Comparison of ENCODE assay signal across 22 cellular contexts in the genomic region with DNA sequence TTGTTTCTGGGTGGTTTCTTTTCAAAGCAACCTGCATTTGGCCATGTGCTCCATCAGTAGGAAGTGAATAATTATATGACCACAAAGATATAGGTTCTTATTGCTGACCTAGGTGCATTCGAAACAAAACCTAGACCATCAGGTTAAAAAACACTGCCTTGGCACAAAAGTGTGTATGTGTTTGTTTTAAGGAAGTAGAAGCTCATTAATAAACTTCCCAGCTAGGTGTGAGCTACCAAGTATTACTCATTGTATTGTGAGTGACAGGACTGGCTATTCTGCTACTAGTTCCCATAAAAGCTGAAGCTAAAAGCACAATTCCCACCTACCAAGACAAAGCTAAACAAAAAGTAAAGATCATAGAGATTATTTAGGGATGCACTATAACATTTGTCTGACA.
DNase-seq lines count a peak whose midpoint lies in the region; ATAC-seq, FAIRE-seq and TF ChIP-seq lines count a peak whose summit lies in the region.
"Had no signal": no experiment of that assay in that cellular context is flagged by ENCODE, and none has a peak within 500 bp of the region (broad histone marks: within the 10 kb centered on the region; RNA-seq: fewer than 3 reads in every experiment).

No MANE protein-coding gene starts in this region.

- no peak for TF ChIP-seq EP300 in HepG2 (IDR thresholded peaks at IDR 0.05; ENCODE audit: low read depth in 2 of 2, low read length in 2 of 2)
- TF ChIP-seq EP300 in HepG2 (CRISPR knock-in tag; IDR thresholded peaks at IDR 0.05; ENCODE audit: borderline replicate concordance) = no peak

- no peaks in the 10 kb centered on the region for H3K27me3 Mint-ChIP-seq in MCF 10A (ENCODE audit: insufficient read depth, unreplicated experiment)

- POLR2A ChIA-PET in MCF 10A (lab: Yijun Ruan, JAX) (interaction anchor here (0.7 to 4.3 kb wide), 19 partner anchors 9 to 1530 kb away, joined by 3 to 19 read pairs (median 4); no protein-coding TSS in a partner anchor), HepG2 (lab: Yijun Ruan, JAX) (no interaction called here)

- H3K9ac ChIP-seq in HepG2 (ENCODE audit: insufficient read depth, low read depth, low read length) = no peak overlapping the region

- H3K27me3 ChIP-seq in foreskin keratinocyte (no peaks in the 10 kb centered on the region), HepG2 (ENCODE audit: control insufficient read depth in 1 of 2, insufficient read depth in 2 of 2, low read length in 2 of 2) (no peaks in the 10 kb centered on the region)
- H3K27me3 ChIP-seq: BE2C had no signal

- H3K4me3 Mint-ChIP-seq in MCF 10A (ENCODE audit: unreplicated experiment) = no peak overlapping the region
- H3K4me3 Mint-ChIP-seq: CD4-positive, alpha-beta memory T cell; HFFc6 had no signal

- no peak overlapping the region for H3K4me2 ChIP-seq in HepG2 (ENCODE audit: low read depth, low read length)

- CTCF ChIA-PET in MCF 10A (lab: Yijun Ruan, JAX) (interaction anchor here (0.6 kb wide), 2 partner anchors 14 to 194 kb away, joined by 3 to 4 read pairs; no protein-coding TSS in a partner anchor), HepG2 (lab: Yijun Ruan, JAX; ENCODE audit: low intra/inter-chr PET ratio, low total read pairs) (no interaction called here)

- no peaks in the 10 kb centered on the region for H4K20me1 ChIP-seq in HepG2 (ENCODE audit: insufficient read depth, low read length)

- peaks cover 84% of the 10 kb centered on the region for H3K4me1 ChIP-seq in foreskin keratinocyte
- no peaks in the 10 kb centered on the region for H3K4me1 ChIP-seq in HepG2 (ENCODE audit: insufficient read depth, low read length)
- H3K4me1 ChIP-seq: BE2C had no signal

- intact Hi-C loops in MCF 10A (cut with micrococcal nuclease) = no loop called here
- intact Hi-C loops in HepG2 (cut with micrococcal nuclease; ENCODE audit: unreplicated experiment) = no loop called here

- H3K4me3 ChIP-seq in HepG2 (replicated peaks in 1 of 3; ENCODE audit: insufficient read depth in 1 of 3, low read depth in 2 of 3, low read length in 3 of 3) = no peak overlapping the region

- H3K27ac ChIP-seq in foreskin keratinocyte (peak overlapping the region; percentile 44), HepG2 (ENCODE audit: extremely low read length, insufficient read depth, low read length) (no peak overlapping the region)
- H3K27ac ChIP-seq: 22Rv1 had no signal

- DNase-seq in NCI-H146 (lab: John Stamatoyannopoulos, UW) (peak; percentile 23), NCI-H146 treated with DMSO at 0.1 percent for 48 hours (lab: John Stamatoyannopoulos, UW; ENCODE audit: unreplicated experiment) (no peak), MCF 10A (ENCODE audit: unreplicated experiment) (no peak), foreskin keratinocyte (no peak), retina (no peak), HepG2 (ENCODE audit: low spot score) (no peak), NCI-H524 treated with DMSO at 0.1 percent for 48 hours (lab: John Stamatoyannopoulos, UW) (no peak)
- DNase-seq: BE2C; CD4-positive, alpha-beta memory T cell; DND-41; HFFc6; IMR-90; Karpas-422; NCI-H1930; NCI-H2171; NCI-H446; NCI-H748 treated with DMSO at 0.1 percent for 48 hours; SIG-M5 had no signal

- ATAC-seq in foreskin keratinocyte = peak; percentile 40
- no peak for ATAC-seq in HG02571 (IDR thresholded peaks at IDR 0.05; ENCODE audit: unreplicated experiment)
- no peak for ATAC-seq in HepG2

- no peak overlapping the region for H2AFZ ChIP-seq in HepG2 (ENCODE audit: low read length)

- TF ChIP-seq POLR2A in HepG2 (IDR thresholded peaks at IDR 0.05; ENCODE audit: insufficient read depth in 1 of 2, low read depth in 2 of 2, low read length in 2 of 2) = no peak

- TF ChIP-seq RAD21 in HepG2 (CRISPR knock-in tag; IDR thresholded peaks at IDR 0.05) = no peak

- no peaks in the 10 kb centered on the region for H3K36me3 ChIP-seq in HepG2 (replicated peaks in 1 of 2; ENCODE audit: control insufficient read depth in 1 of 2, insufficient read depth in 2 of 2, low read length in 2 of 2)
- H3K36me3 ChIP-seq: BE2C had no signal

- H3K36me3 Mint-ChIP-seq in MCF 10A (ENCODE audit: insufficient read depth, unreplicated experiment) = no peaks in the 10 kb centered on the region
- H3K36me3 Mint-ChIP-seq: CD4-positive, alpha-beta memory T cell had no signal

- no peaks in the 10 kb centered on the region for H3K79me2 ChIP-seq in HepG2 (ENCODE audit: insufficient read depth, low read length)

- in situ Hi-C loops in HepG2 (cut with HindIII; ENCODE audit: extremely low pct_ligation_motif_present, low pct_unique_long_range_greater_than_20kb) = no loop called here

- H3K4me1 Mint-ChIP-seq in MCF 10A (ENCODE audit: insufficient read depth, unreplicated experiment) = peaks cover 24% of the 10 kb centered on the region

- WGBS in HepG2 (ENCODE audit: low lambda C conversion rate) = 0% methylated on average over 1 of the region's 1 CpG

- no peaks in the 10 kb centered on the region for H3K9me3 Mint-ChIP-seq in MCF 10A (ENCODE audit: unreplicated experiment)
- H3K9me3 Mint-ChIP-seq: CD4-positive, alpha-beta memory T cell; HFFc6 had no signal

- H3K27ac Mint-ChIP-seq in MCF 10A (ENCODE audit: low read depth, unreplicated experiment) = peak overlapping the region; percentile 6
- H3K27ac Mint-ChIP-seq: CD4-positive, alpha-beta memory T cell; HFFc6 had no signal

- FAIRE-seq in HepG2 (lab: Jason Lieb, UNC) = no peak
- FAIRE-seq: D721Med, G401.6 had no signal

- TF ChIP-seq CTCF in MCF 10A (IDR thresholded peaks at IDR 0.05; ENCODE audit: unreplicated experiment) (no peak), foreskin keratinocyte (conservative IDR thresholded peaks at IDR 0.05) (no peak), HepG2 (CRISPR knock-in tag; IDR thresholded peaks at IDR 0.05) (no peak)

- BruUV-seq in MCF 10A (replicated peaks; lab: Mats Ljungman, UMichigan) = no TSS peak
- no TSS peak for BruUV-seq in HepG2 (replicated peaks; lab: Mats Ljungman, UMichigan)

- H3K9me3 ChIP-seq in HepG2 (ENCODE audit: low read length) = no peaks in the 10 kb centered on the region
- H3K9me3 ChIP-seq: BE2C had no signal

TF ChIP-seq in HepG2, 621 proteins besides CTCF, POLR2A, EP300 and RAD21 (continues in another document):
- no peak for TF ChIP-seq ZNF143 (CRISPR knock-in tag; IDR thresholded peaks at IDR 0.05)
- TF ChIP-seq ZMYM4 (CRISPR knock-in tag; IDR thresholded peaks at IDR 0.05) = no peak
- no peak for TF ChIP-seq GATAD1 (CRISPR knock-in tag; IDR thresholded peaks at IDR 0.05)
- no peak for TF ChIP-seq KDM6A (CRISPR knock-in tag; IDR thresholded peaks at IDR 0.05; ENCODE audit: low read depth)
- TF ChIP-seq PCBP1 (IDR thresholded peaks at IDR 0.05; ENCODE audit: borderline replicate concordance, low read depth, low read length) = no peak
- TF ChIP-seq TP53 (CRISPR knock-in tag; conservative IDR thresholded peaks at IDR 0.05) = no peak
- TF ChIP-seq SRY (CRISPR knock-in tag; IDR thresholded peaks at IDR 0.05) = no peak
- no peak for TF ChIP-seq SNRNP70 (IDR thresholded peaks at IDR 0.05; ENCODE audit: low read depth, low read length)
- no peak for TF ChIP-seq PCBP2 (optimal IDR thresholded peaks at IDR 0.05; ENCODE audit: low read depth, low read length, poor library complexity, severe bottlenecking)
- TF ChIP-seq RORA (CRISPR knock-in tag; IDR thresholded peaks at IDR 0.05) = no peak
- no peak for TF ChIP-seq XBP1 (CRISPR knock-in tag; IDR thresholded peaks at IDR 0.05)
- no peak for TF ChIP-seq LCORL (IDR thresholded peaks at IDR 0.05)
- no peak for TF ChIP-seq LCORL (CRISPR knock-in tag; IDR thresholded peaks at IDR 0.05)
- no peak for TF ChIP-seq ZNF513 (CRISPR knock-in tag; conservative IDR thresholded peaks at IDR 0.05)
- no peak for TF ChIP-seq POLR2G (IDR thresholded peaks at IDR 0.05; ENCODE audit: low read depth, low read length)
- TF ChIP-seq, protein P1, sequence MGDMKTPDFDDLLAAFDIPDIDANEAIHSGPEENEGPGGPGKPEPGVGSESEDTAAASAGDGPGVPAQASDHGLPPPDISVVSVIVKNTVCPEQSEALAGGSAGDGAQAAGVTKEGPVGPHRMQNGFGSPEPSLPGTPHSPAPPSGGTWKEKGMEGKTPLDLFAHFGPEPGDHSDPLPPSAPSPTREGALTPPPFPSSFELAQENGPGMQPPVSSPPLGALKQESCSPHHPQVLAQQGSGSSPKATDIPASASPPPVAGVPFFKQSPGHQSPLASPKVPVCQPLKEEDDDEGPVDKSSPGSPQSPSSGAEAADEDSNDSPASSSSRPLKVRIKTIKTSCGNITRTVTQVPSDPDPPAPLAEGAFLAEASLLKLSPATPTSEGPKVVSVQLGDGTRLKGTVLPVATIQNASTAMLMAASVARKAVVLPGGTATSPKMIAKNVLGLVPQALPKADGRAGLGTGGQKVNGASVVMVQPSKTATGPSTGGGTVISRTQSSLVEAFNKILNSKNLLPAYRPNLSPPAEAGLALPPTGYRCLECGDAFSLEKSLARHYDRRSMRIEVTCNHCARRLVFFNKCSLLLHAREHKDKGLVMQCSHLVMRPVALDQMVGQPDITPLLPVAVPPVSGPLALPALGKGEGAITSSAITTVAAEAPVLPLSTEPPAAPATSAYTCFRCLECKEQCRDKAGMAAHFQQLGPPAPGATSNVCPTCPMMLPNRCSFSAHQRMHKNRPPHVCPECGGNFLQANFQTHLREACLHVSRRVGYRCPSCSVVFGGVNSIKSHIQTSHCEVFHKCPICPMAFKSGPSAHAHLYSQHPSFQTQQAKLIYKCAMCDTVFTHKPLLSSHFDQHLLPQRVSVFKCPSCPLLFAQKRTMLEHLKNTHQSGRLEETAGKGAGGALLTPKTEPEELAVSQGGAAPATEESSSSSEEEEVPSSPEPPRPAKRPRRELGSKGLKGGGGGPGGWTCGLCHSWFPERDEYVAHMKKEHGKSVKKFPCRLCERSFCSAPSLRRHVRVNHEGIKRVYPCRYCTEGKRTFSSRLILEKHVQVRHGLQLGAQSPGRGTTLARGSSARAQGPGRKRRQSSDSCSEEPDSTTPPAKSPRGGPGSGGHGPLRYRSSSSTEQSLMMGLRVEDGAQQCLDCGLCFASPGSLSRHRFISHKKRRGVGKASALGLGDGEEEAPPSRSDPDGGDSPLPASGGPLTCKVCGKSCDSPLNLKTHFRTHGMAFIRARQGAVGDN (CRISPR knock-in tag; IDR thresholded peaks at IDR 0.05) = no peak
